Comparison of ENCODE assay signal across 35 cellular contexts in the genomic region with DNA sequence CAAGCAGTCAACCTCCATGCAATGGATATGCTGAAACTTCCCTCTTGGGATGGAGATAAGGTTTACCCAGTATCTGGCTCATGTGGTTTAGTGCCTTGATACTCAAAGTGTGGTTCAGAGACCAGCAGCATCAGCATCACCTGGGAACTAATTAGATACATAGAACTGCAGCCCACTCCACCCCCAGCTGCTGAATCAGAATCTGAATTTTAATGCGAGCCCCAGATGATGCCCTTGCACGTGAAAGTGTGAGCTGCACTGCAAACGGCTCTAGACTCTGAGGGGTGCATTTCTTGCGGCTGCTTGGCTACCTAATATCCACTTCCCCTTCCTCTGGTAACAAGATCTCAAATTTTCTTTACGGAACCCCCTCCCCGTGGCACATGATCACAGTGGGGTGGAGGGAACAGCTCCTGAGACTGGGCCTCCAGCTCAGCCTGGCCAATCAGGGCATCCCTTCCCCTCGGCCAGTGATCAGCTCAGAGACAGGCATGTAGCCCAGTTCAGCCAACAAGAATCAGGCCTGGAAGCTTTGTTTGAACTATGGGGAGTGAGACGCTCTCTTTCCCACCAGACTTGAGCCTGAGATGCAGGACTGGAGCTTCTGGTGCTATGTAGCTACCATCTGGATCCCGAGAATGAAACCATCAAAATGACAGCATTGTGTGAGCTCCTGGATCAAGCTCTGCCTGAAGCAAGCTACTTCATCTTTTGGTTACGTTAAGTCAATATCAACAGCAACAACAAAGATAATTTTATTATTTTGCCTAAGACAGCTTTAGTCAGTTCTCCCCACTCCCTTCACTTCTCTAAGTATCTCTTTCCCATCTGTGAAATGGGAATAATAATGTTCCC. TPM values are rescaled to one million over a fixed set of nuclear protein-coding genes. Genes with fewer than 3 reads are reported as not detected.
"Had no signal": no experiment of that assay in that cellular context is flagged by ENCODE, and none has a peak within 500 bp of the region (broad histone marks: within the 10 kb centered on the region; RNA-seq: fewer than 3 reads in every experiment).

No MANE protein-coding gene starts in this region.

- H3K4me3 ChIP-seq: adrenal gland, body of pancreas, colonic mucosa, esophagus squamous epithelium, gastroesophageal sphincter had no signal

- DNase-seq: activated CD4-positive, alpha-beta memory T cell treated with anti-CD3 and anti-CD28 coated beads, Interleukin-2, amount 10 ng/mL, durations not matched to agents 7 days and 5 days; activated CD4-positive, alpha-beta T cell treated with anti-CD3 and anti-CD28 coated beads for 1 hour; activated CD4-positive, alpha-beta T cell treated with anti-CD3 and anti-CD28 coated beads for 4 hours; activated CD4-positive, alpha-beta T cell treated with anti-CD3 and anti-CD28 coated beads, Interleukin-2, amount 10 ng/mL, durations not matched to agents 7 days and 5 days; activated CD4-positive, alpha-beta T cell treated with anti-CD3 and anti-CD28 coated beads, Interleukin-2, amount 50 U/mL, for 4 hours; activated CD8-positive, alpha-beta memory T cell treated with anti-CD3 and anti-CD28 coated beads, Interleukin-2, amount 50 U/mL, for 48 hours; activated gamma-delta T cell; activated naive CD4-positive, alpha-beta T cell; activated naive CD4-positive, alpha-beta T cell treated with anti-CD3 and anti-CD28 coated beads, Interleukin-2, amount 10 ng/mL, durations not matched to agents 7 days and 5 days; activated T-cell treated with anti-CD3 and anti-CD28 coated beads for 4 hours; activated T-cell treated with anti-CD3 and anti-CD28 coated beads, Interleukin-2, amount 50 U/mL, for 24 hours; activated T-cell treated with anti-CD3 and anti-CD28 coated beads, Interleukin-2, amount 50 U/mL, for 72 hours; adrenal gland; amygdala; aorta; body of pancreas; central memory CD4-positive, alpha-beta T cell; cerebellar nuclear complex; colonic mucosa; effector CD8-positive, alpha-beta T cell; esophagus squamous epithelium; foreskin melanocyte; T-helper 2 cell had no signal

- H3K27me3 ChIP-seq: adrenal gland, body of pancreas, colonic mucosa had no signal

- H3K9me3 ChIP-seq: adrenal gland, body of pancreas, colonic mucosa, esophagus squamous epithelium, gastroesophageal sphincter had no signal

- H3K27ac ChIP-seq: adrenal gland, body of pancreas, colonic mucosa, epithelial cell of prostate, esophagus squamous epithelium, gastroesophageal sphincter, VCaP had no signal

- ATAC-seq: activated naive CD4-positive, alpha-beta T cell treated with anti-CD3 and anti-CD28 coated beads, Interleukin-2, amount 50 U/mL, for 72 hours; activated T-cell treated with anti-CD3 and anti-CD28 coated beads, Interleukin-2, amount 50 U/mL, for 72 hours; body of pancreas; gastroesophageal sphincter; WTC11 had no signal

- H3K36me3 ChIP-seq: adrenal gland, colonic mucosa, esophagus squamous epithelium, gastroesophageal sphincter had no signal

- FAIRE-seq: endometrium, endothelial cell of umbilical vein, TTC549 had no signal

- H3K4me1 ChIP-seq: adrenal gland, body of pancreas, colonic mucosa had no signal

RNA-seq across cellular contexts. Expression of a gene that starts 12.8 kb away (rescaled TPM):
- total RNA-seq: activated CD4-positive, alpha-beta memory T cell treated with anti-CD3 and anti-CD28 coated beads, Interleukin-2, amount 10 ng/mL, durations not matched to agents 7 days and 5 days; activated CD4-positive, alpha-beta T cell treated with anti-CD3 and anti-CD28 coated beads, Interleukin-2, amount 10 ng/mL, durations not matched to agents 7 days and 5 days; dermis microvascular lymphatic vessel endothelial cell; endothelial cell of umbilical vein had no signal

RNA-seq across cellular contexts. Expression of a gene that starts 43.3 kb away (rescaled TPM):
- total RNA-seq: activated CD4-positive, alpha-beta memory T cell treated with anti-CD3 and anti-CD28 coated beads, Interleukin-2, amount 10 ng/mL, durations not matched to agents 7 days and 5 days; activated CD4-positive, alpha-beta T cell treated with anti-CD3 and anti-CD28 coated beads, Interleukin-2, amount 10 ng/mL, durations not matched to agents 7 days and 5 days; activated naive CD4-positive, alpha-beta T cell treated with anti-CD3 and anti-CD28 coated beads, Interleukin-2, amount 50 U/mL, for 72 hours; activated T-cell treated with anti-CD3 and anti-CD28 coated beads, Interleukin-2, amount 50 U/mL, for 72 hours; dermis microvascular lymphatic vessel endothelial cell; endothelial cell of umbilical vein; glomerular endothelial cell; T-helper 1 cell treated with Interleukin-12 subunit alpha and Interleukin-12 subunit beta and Interleukin-4 antibody, amounts not matched to agents 30 ng/mL and 1 ng/mL, for 36 hours had no signal

RNA-seq across cellular contexts. Expression of a gene that starts 51.9 kb away (rescaled TPM):
- total RNA-seq: activated CD4-positive, alpha-beta memory T cell treated with anti-CD3 and anti-CD28 coated beads, Interleukin-2, amount 10 ng/mL, durations not matched to agents 7 days and 5 days; activated CD4-positive, alpha-beta T cell treated with anti-CD3 and anti-CD28 coated beads, Interleukin-2, amount 10 ng/mL, durations not matched to agents 7 days and 5 days; dermis microvascular lymphatic vessel endothelial cell; endothelial cell of umbilical vein; fibroblast of villous mesenchyme; glomerular endothelial cell; T-helper 1 cell treated with Interleukin-12 subunit alpha and Interleukin-12 subunit beta and Interleukin-4 antibody, amounts not matched to agents 30 ng/mL and 1 ng/mL, for 36 hours had no signal
- polyA plus RNA-seq: endothelial cell of umbilical vein had no signal
